17 cellular contexts compared by ENCODE assay signal in the genomic region with DNA sequence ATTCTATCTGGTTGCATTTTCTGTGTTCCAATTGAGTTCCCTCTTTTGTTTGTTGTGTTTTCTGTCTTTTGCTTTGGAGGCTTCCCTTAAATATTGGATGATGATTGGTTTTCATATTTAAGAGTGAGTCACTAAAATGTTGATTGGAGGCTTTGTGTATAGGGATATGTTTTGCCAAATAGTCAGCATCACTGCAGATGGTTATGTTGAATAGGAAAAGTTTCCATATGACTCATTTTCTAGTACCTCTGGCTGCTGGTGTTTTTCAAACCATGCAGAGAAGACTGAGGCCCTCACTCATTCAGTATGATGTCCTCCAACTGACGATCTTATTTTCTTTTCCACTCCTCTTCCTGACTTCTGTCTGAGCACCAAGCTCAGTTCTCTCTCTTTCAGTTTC.
DNase-seq lines count a peak whose midpoint lies in the region; ATAC-seq and FAIRE-seq lines count a peak whose summit lies in the region.
"Had no signal": no experiment of that assay in that cellular context is flagged by ENCODE, and none has a peak within 500 bp of the region (broad histone marks: within the 10 kb centered on the region; RNA-seq: fewer than 3 reads in every experiment).

No MANE protein-coding gene starts in this region.

- no peak for FAIRE-seq in RCC 7860 (lab: Jason Lieb, UNC)
- FAIRE-seq: D721Med had no signal

- no peaks in the 10 kb centered on the region for H3K4me1 ChIP-seq in mesodermal cell (ENCODE audit: control insufficient read depth, insufficient read depth, low read length, poor library complexity, severe bottlenecking)
- no peaks in the 10 kb centered on the region for H3K4me1 ChIP-seq in effector memory CD4-positive, alpha-beta T cell (ENCODE audit: control insufficient read depth, insufficient read depth, low read length, poor library complexity, severe bottlenecking)

- H3K4me3 ChIP-seq in mesodermal cell (ENCODE audit: extremely low read depth, insufficient read depth, low read length, poor library complexity, severe bottlenecking): no peak overlapping the region
- H3K4me3 ChIP-seq in effector memory CD4-positive, alpha-beta T cell (ENCODE audit: insufficient read depth, low read depth, low read length, poor library complexity, severe bottlenecking): no peak overlapping the region
- H3K4me3 ChIP-seq: cardiac muscle cell had no signal

- ATAC-seq in GM21717 (IDR thresholded peaks at IDR 0.05; ENCODE audit: unreplicated experiment): no peak
- ATAC-seq: left colon; stimulated activated naive CD8-positive, alpha-beta T cell treated with anti-CD3 and anti-CD28 coated beads, Interleukin-15, Interleukin-2, amounts not matched to agents 100 U/mL and 50 U/mL, for 24 hours had no signal

- H3K9me3 Mint-ChIP-seq in activated T-cell treated with anti-CD3 and anti-CD28 coated beads, Interleukin-2, amount 50 U/mL, for 24 hours: no peaks in the 10 kb centered on the region
- H3K9me3 Mint-ChIP-seq: WTC11 had no signal

- no peak overlapping the region for H3K4me3 Mint-ChIP-seq in activated T-cell treated with anti-CD3 and anti-CD28 coated beads, Interleukin-2, amount 50 U/mL, for 24 hours
- H3K4me3 Mint-ChIP-seq: WTC11 had no signal

- no peaks in the 10 kb centered on the region for H3K36me3 ChIP-seq in mesodermal cell (ENCODE audit: control insufficient read depth, insufficient read depth, low read length)
- no peaks in the 10 kb centered on the region for H3K36me3 ChIP-seq in effector memory CD4-positive, alpha-beta T cell (ENCODE audit: control insufficient read depth, insufficient read depth, low read length)
- H3K36me3 ChIP-seq: cardiac muscle cell had no signal

- H3K27me3 ChIP-seq in effector memory CD4-positive, alpha-beta T cell (replicated peaks; ENCODE audit: control insufficient read depth, insufficient read depth, low read length, poor library complexity, severe bottlenecking): no peaks in the 10 kb centered on the region
- H3K27me3 ChIP-seq: cardiac muscle cell had no signal

- H3K36me3 Mint-ChIP-seq in activated T-cell treated with anti-CD3 and anti-CD28 coated beads, Interleukin-2, amount 50 U/mL, for 24 hours (ENCODE audit: low read depth): no peaks in the 10 kb centered on the region
- H3K36me3 Mint-ChIP-seq: WTC11 had no signal

- WGBS in mesodermal cell (ENCODE audit: insufficient coverage in 2 of 2), 2 experiments: 83% methylated on average over 1 of the region's 1 CpG; no CpG with 5 or more reads in 1 of the 2 experiments

- peak overlapping the region; percentile 43 for H3K27ac ChIP-seq in mesodermal cell (ENCODE audit: low read depth, low read length, severe bottlenecking)
- no peak overlapping the region for H3K27ac ChIP-seq in effector memory CD4-positive, alpha-beta T cell (ENCODE audit: insufficient read depth, low read length, poor library complexity, severe bottlenecking)
- H3K27ac ChIP-seq: cardiac muscle cell had no signal

- H3K27me3 Mint-ChIP-seq in activated T-cell treated with anti-CD3 and anti-CD28 coated beads, Interleukin-2, amount 50 U/mL, for 24 hours: no peaks in the 10 kb centered on the region

- DNase-seq in ELR (ENCODE audit: low read depth) (peak; percentile 58), RCC 7860 (ENCODE audit: low spot score) (peak; percentile 16), dedifferentiated amniotic fluid mesenchymal stem cell (ENCODE audit: extremely low spot score) (peak; percentile 22), NCI-H82 (lab: John Stamatoyannopoulos, UW) (no peak)
- no peak for DNase-seq in activated T-cell treated with anti-CD3 and anti-CD28 coated beads, Interleukin-2, amount 50 U/mL, for 24 hours
- DNase-seq in effector memory CD4-positive, alpha-beta T cell: no peak
- DNase-seq: activated CD8-positive, alpha-beta memory T cell treated with anti-CD3 and anti-CD28 coated beads for 24 hours; activated effector memory CD4-positive, alpha-beta T cell treated with anti-CD3 and anti-CD28 coated beads, Interleukin-2, amount 50 U/mL, for 16 hours; H7; left colon; NCI-H1417 treated with DMSO at 0.1 percent for 48 hours; stimulated activated naive CD8-positive, alpha-beta T cell treated with anti-CD3 and anti-CD28 coated beads, Interleukin-15, Interleukin-2, amounts not matched to agents 100 U/mL and 50 U/mL, for 24 hours had no signal

- H3K9me3 ChIP-seq in mesodermal cell (ENCODE audit: control insufficient read depth, low read length): no peaks in the 10 kb centered on the region
- no peaks in the 10 kb centered on the region for H3K9me3 ChIP-seq in effector memory CD4-positive, alpha-beta T cell (ENCODE audit: control insufficient read depth, low read length)

- no peak overlapping the region for H3K27ac Mint-ChIP-seq in activated T-cell treated with anti-CD3 and anti-CD28 coated beads, Interleukin-2, amount 50 U/mL, for 24 hours

- no peaks in the 10 kb centered on the region for H3K4me1 Mint-ChIP-seq in activated T-cell treated with anti-CD3 and anti-CD28 coated beads, Interleukin-2, amount 50 U/mL, for 24 hours (ENCODE audit: low read depth)

Comparison
In these comparisons a context has a peak if more than half of its experiments do, and no peak if none do; other contexts are left out.
1. DNase-seq: peak in ELR (single experiment), RCC 7860 (single experiment) and dedifferentiated amniotic fluid mesenchymal stem cell (single experiment); none in activated T-cell treated with anti-CD3 and anti-CD28 coated beads, Interleukin-2, amount 50 U/mL, for 24 hours (single experiment), NCI-H82 (single experiment) and effector memory CD4-positive, alpha-beta T cell (0 of 3).